Comparison of ENCODE assay signal across 1 cellular context in the genomic region with DNA sequence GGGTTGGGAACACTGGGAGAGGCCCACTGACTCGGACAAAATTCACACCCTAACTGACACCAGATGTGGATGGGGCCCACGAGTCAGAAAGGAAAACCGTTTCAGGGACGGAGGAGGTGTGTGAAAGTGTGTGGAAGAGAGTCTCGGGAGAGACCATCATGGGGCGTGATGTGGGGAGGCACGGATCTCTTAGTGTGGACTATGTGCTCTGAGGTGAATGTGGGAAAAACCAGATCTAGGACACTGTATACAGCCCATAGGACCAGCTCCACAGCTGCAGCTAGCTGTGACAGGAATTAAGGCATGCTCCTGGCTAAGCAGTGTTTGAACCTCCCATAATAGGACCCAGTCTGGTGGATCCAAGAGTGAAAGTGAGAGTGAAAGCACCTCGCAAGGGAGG.
TF ChIP-seq lines count a peak whose summit lies in the region.

No MANE protein-coding gene starts in this region.

TF ChIP-seq in HEK293, 187 proteins besides CTCF, POLR2A, EP300 and RAD21:
- TF ChIP-seq, protein P1, sequence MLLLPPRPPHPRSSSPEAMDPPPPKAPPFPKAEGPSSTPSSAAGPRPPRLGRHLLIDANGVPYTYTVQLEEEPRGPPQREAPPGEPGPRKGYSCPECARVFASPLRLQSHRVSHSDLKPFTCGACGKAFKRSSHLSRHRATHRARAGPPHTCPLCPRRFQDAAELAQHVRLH (tag by site-specific recombination; IDR thresholded peaks at IDR 0.05): no peak
- TF ChIP-seq HOXD13 (CRISPR knock-in tag; IDR thresholded peaks at IDR 0.05; ENCODE audit: borderline replicate concordance) (no peak), SETDB1 (IDR thresholded peaks at IDR 0.05; ENCODE audit: insufficient read length, low read length) (peak; percentile 54), MEIS1 (CRISPR knock-in tag; IDR thresholded peaks at IDR 0.05; ENCODE audit: borderline replicate concordance) (no peak), ZNF175 (tag by site-specific recombination; IDR thresholded peaks at IDR 0.05) (no peak), ZNF544 (tag by site-specific recombination; IDR thresholded peaks at IDR 0.05) (no peak), TRIM28 (IDR thresholded peaks at IDR 0.05; ENCODE audit: borderline replicate concordance, low read length) (peak; percentile 42; the same call in 1 of the 2 replicates), ZNF266 (tag by site-specific recombination; IDR thresholded peaks at IDR 0.05; ENCODE audit: low read depth) (no peak), ZNF610 (tag by site-specific recombination; IDR thresholded peaks at IDR 0.05; ENCODE audit: borderline replicate concordance) (no peak)
- TF ChIP-seq, protein P2, sequence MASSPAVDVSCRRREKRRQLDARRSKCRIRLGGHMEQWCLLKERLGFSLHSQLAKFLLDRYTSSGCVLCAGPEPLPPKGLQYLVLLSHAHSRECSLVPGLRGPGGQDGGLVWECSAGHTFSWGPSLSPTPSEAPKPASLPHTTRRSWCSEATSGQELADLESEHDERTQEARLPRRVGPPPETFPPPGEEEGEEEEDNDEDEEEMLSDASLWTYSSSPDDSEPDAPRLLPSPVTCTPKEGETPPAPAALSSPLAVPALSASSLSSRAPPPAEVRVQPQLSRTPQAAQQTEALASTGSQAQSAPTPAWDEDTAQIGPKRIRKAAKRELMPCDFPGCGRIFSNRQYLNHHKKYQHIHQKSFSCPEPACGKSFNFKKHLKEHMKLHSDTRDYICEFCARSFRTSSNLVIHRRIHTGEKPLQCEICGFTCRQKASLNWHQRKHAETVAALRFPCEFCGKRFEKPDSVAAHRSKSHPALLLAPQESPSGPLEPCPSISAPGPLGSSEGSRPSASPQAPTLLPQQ (tag by site-specific recombination; IDR thresholded peaks at IDR 0.05): no peak
